ENCODE assay signal across 8 cellular contexts in genomic region chr2:181810823-181811695, GRCh38.
DNase-seq lines count a peak whose midpoint lies in the region; ATAC-seq lines count a peak whose summit lies in the region.

No MANE protein-coding gene starts in this region.

- POLR2A ChIA-PET in CD4-positive, alpha-beta memory T cell (lab: Charles Lee; ENCODE audit: partially characterized antibody) = no interaction called here

- H3K36me3 Mint-ChIP-seq in CD4-positive, alpha-beta memory T cell = no peaks in the 10 kb centered on the region

- peaks cover 5% of the 10 kb centered on the region for H3K4me1 ChIP-seq in CD4-positive, alpha-beta memory T cell (ENCODE audit: insufficient read depth, low read length)

- H3K27ac Mint-ChIP-seq in CD4-positive, alpha-beta memory T cell = peak overlapping the region in 2 of 7 donors; percentile 17 to 58

- no peaks in the 10 kb centered on the region for H3K9me3 Mint-ChIP-seq in CD4-positive, alpha-beta memory T cell

- H3K27ac ChIP-seq in CD4-positive, alpha-beta memory T cell (ENCODE audit: low read depth, low read length) = no peak overlapping the region

- DNase-seq in SIG-M5 treated with dmso at 0.1 percent for 504 hours (lab: John Stamatoyannopoulos, UW; ENCODE audit: unreplicated experiment) = peak; percentile 83
- DNase-seq in SIG-M5 (lab: John Stamatoyannopoulos, UW) = no peak
- DNase-seq in SW480 (ENCODE audit: low spot score) = peak; percentile 87
- peak; percentile 82 for DNase-seq in glomerular visceral epithelial cell (ENCODE audit: extremely low spot score)
- peak; percentile 11 for DNase-seq in retina
- DNase-seq in NCI-H2171 treated with DMSO at 0.1 percent for 48 hours (lab: John Stamatoyannopoulos, UW) = no peak
- DNase-seq in CD4-positive, alpha-beta memory T cell = no peak

- no peaks in the 10 kb centered on the region for H3K9me3 ChIP-seq in CD4-positive, alpha-beta memory T cell (ENCODE audit: control insufficient read depth in 1 of 2, low read length in 2 of 2)

- peak overlapping the region in 1 of 8 donors; percentile 1 for H3K4me3 Mint-ChIP-seq in CD4-positive, alpha-beta memory T cell

- H3K27me3 ChIP-seq in CD4-positive, alpha-beta memory T cell (ENCODE audit: insufficient read depth, low read length) = no peaks in the 10 kb centered on the region

- intact Hi-C loops in CD4-positive, alpha-beta memory T cell (cut with micrococcal nuclease) = no loop called here

- no peak overlapping the region for H3K4me3 ChIP-seq in CD4-positive, alpha-beta memory T cell (ENCODE audit: low read length in 2 of 2)

- peaks cover 5 to 7% of the 10 kb centered on the region in 2 donors for H3K27me3 Mint-ChIP-seq in CD4-positive, alpha-beta memory T cell

- H3K36me3 ChIP-seq in CD4-positive, alpha-beta memory T cell (ENCODE audit: insufficient read depth, low read length) = no peaks in the 10 kb centered on the region

- H3K4me1 Mint-ChIP-seq in CD4-positive, alpha-beta memory T cell = peaks cover 8 to 17% (median 13%) of the 10 kb centered on the region in 4 donors

- ATAC-seq in GM21528 (IDR thresholded peaks at IDR 0.05; ENCODE audit: low FRiP score, unreplicated experiment) = no peak

- CTCF ChIA-PET in CD4-positive, alpha-beta memory T cell (lab: Charles Lee; ENCODE audit: partially characterized antibody) = interaction anchor here (1.0 kb wide), 1 partner anchor 8 kb away, joined by 3 read pairs; no protein-coding TSS in a partner anchor

Comparison
In these comparisons a context has a peak if more than half of its experiments do, and no peak if none do; other contexts are left out.
1. DNase-seq: peak in SIG-M5 treated with dmso at 0.1 percent for 504 hours (single experiment), SW480 (single experiment), glomerular visceral epithelial cell (single experiment) and retina (single experiment); none in SIG-M5 (single experiment), NCI-H2171 treated with DMSO at 0.1 percent for 48 hours (single experiment) and CD4-positive, alpha-beta memory T cell (0 of 5).